In the genomic region with DNA sequence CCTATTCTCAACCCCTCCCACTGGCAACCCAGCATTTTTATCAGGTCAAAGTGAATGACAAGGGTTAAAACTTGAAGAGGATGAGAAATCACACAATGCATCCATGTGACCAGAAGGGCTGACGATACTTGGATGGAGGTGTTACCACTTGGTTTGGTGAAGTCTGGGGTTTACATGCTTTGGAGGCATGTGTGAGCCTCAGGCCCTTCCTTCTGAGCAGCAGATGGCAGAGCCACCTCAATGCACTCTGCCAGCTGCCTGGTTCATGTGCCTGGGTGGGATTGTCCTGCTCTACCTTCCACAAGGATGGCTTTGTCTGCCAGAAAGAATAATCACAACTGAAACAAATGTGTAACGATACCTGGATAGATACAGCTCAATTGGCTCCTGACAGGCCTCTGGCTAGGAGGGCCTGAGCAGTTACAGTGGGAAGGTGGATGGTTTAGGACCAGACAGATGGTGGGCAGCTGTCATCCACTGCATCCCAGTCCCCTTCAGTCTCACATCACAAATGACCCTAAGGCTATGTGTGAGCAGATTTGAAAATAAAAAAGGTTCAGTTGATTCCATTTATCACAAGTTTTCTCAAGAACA, we compare ENCODE assay signal across 2 cellular contexts.
TF ChIP-seq lines count a peak whose summit lies in the region.

No MANE protein-coding gene starts in this region.

TF ChIP-seq in HCT116, 20 proteins besides CTCF, POLR2A, EP300 and RAD21:
- TF ChIP-seq TCF7L2 (IDR thresholded peaks at IDR 0.05; ENCODE audit: borderline replicate concordance, extremely low read depth, insufficient read depth, insufficient read length) = no peak
- TF ChIP-seq, protein P1, sequence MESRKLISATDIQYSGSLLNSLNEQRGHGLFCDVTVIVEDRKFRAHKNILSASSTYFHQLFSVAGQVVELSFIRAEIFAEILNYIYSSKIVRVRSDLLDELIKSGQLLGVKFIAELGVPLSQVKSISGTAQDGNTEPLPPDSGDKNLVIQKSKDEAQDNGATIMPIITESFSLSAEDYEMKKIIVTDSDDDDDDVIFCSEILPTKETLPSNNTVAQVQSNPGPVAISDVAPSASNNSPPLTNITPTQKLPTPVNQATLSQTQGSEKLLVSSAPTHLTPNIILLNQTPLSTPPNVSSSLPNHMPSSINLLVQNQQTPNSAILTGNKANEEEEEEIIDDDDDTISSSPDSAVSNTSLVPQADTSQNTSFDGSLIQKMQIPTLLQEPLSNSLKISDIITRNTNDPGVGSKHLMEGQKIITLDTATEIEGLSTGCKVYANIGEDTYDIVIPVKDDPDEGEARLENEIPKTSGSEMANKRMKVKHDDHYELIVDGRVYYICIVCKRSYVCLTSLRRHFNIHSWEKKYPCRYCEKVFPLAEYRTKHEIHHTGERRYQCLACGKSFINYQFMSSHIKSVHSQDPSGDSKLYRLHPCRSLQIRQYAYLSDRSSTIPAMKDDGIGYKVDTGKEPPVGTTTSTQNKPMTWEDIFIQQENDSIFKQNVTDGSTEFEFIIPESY (IDR thresholded peaks at IDR 0.05; ENCODE audit: extremely low read depth, insufficient replicate concordance, low read length) = no peak
- no peak for TF ChIP-seq EZH2phosphoT487 (IDR thresholded peaks at IDR 0.05; ENCODE audit: borderline replicate concordance)
- TF ChIP-seq EZH2 (IDR thresholded peaks at IDR 0.05) = no peak
- no peak for TF ChIP-seq SIN3A (IDR thresholded peaks at IDR 0.05; ENCODE audit: low read depth)
- no peak for TF ChIP-seq POLR2AphosphoS5 (IDR thresholded peaks at IDR 0.05; ENCODE audit: low read depth, low read length)
- TF ChIP-seq CBX3 (IDR thresholded peaks at IDR 0.05; ENCODE audit: low read depth) = no peak
TF ChIP-seq in HCT116: peak in this region for 0.

TF ChIP-seq in endothelial cell of umbilical vein, 7 proteins besides CTCF, POLR2A, EP300 and RAD21:
- TF ChIP-seq POLR2AphosphoS5 (IDR thresholded peaks at IDR 0.05; ENCODE audit: insufficient read depth, low read depth, low read length) = no peak
- no peak for TF ChIP-seq EZH2 (IDR thresholded peaks at IDR 0.05; ENCODE audit: borderline replicate concordance, low read depth, low read length, severe bottlenecking)
- TF ChIP-seq JUN (IDR thresholded peaks at IDR 0.05; ENCODE audit: borderline replicate concordance, insufficient read depth, insufficient read length, low read depth) = no peak
- no peak for TF ChIP-seq GATA2 (IDR thresholded peaks at IDR 0.05; ENCODE audit: insufficient read depth, insufficient read length, low read depth, low read length)
- no peak for TF ChIP-seq MYC (IDR thresholded peaks at IDR 0.05; ENCODE audit: low read depth, low read length)
- no peak for TF ChIP-seq MAX (IDR thresholded peaks at IDR 0.05; ENCODE audit: insufficient read depth, insufficient read length)
